Comparison of ENCODE assay signal across 18 cellular contexts in the genomic region with DNA sequence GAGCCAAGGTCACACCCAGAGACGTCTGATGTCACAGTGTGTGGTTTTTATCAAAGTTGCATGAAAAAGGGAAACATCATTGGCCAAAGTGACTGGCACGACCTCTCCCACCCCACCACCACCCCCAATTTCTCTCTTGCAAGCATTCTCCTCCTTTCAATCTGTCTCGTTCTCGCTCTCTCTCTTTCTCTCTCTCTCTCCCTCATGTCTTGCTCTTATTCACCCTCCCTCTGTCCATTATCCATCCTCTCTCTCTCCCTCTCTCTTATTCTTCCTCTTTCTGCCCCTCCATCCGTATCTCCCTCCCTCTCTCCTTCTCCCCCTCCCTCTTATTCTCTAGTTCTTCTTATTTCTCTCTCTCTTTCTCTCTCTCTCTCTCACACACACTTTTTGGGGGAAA. TPM values are rescaled to one million over a fixed set of nuclear protein-coding genes. Genes with fewer than 3 reads are reported as not detected.
DNase-seq lines count a peak whose midpoint lies in the region; ATAC-seq and TF ChIP-seq lines count a peak whose summit lies in the region.
"Had no signal": no experiment of that assay in that cellular context is flagged by ENCODE, and none has a peak within 500 bp of the region (broad histone marks: within the 10 kb centered on the region; RNA-seq: fewer than 3 reads in every experiment).

No MANE protein-coding gene starts in this region.

- CTCF ChIA-PET in naive thymus-derived CD4-positive, alpha-beta T cell (lab: Charles Lee): interaction anchor here (0.6 kb wide), 1 partner anchor 68 kb away, joined by 3 read pairs; no protein-coding TSS in a partner anchor

- no peaks in the 10 kb centered on the region for H3K9me3 Mint-ChIP-seq in endodermal cell
- H3K9me3 Mint-ChIP-seq in naive thymus-derived CD4-positive, alpha-beta T cell: no peaks in the 10 kb centered on the region
- H3K9me3 Mint-ChIP-seq: CD8-positive, alpha-beta T cell had no signal

- H3K36me3 Mint-ChIP-seq in T-helper 17 cell (ENCODE audit: low read depth): peaks cover 3% of the 10 kb centered on the region
- H3K36me3 Mint-ChIP-seq in endodermal cell (ENCODE audit: low read depth): peaks cover 23% of the 10 kb centered on the region
- H3K36me3 Mint-ChIP-seq in naive thymus-derived CD4-positive, alpha-beta T cell: no peaks in the 10 kb centered on the region
- H3K36me3 Mint-ChIP-seq: CD8-positive, alpha-beta T cell had no signal

- H3K36me3 ChIP-seq in BLaER1: no peaks in the 10 kb centered on the region
- no peaks in the 10 kb centered on the region for H3K36me3 ChIP-seq in endodermal cell (ENCODE audit: control insufficient read depth, insufficient read depth, low read length)
- no peaks in the 10 kb centered on the region for H3K36me3 ChIP-seq in naive thymus-derived CD4-positive, alpha-beta T cell (ENCODE audit: control insufficient read depth in 2 of 3, insufficient read depth in 3 of 3, low read length in 3 of 3)

- no peak for DNase-seq in T-helper 17 cell
- DNase-seq in endodermal cell: no peak
- DNase-seq in naive thymus-derived CD4-positive, alpha-beta T cell: no peak
- DNase-seq in hippocampal formation (lab: John Stamatoyannopoulos, UW): no peak
- no peak for DNase-seq in COLO829 (ENCODE audit: low spot score)
- no peak for DNase-seq in DMS153 (lab: John Stamatoyannopoulos, UW)
- DNase-seq: AML-193; CD8-positive, alpha-beta T cell; COR-L47; DMS 273 treated with DMSO at 0.1 percent for 48 hours; GOT3 had no signal

- ATAC-seq in T-helper 17 cell (no peak), GM18907 (IDR thresholded peaks at IDR 0.05; ENCODE audit: unreplicated experiment) (no peak)
- peak; percentile 27 for ATAC-seq in naive thymus-derived CD4-positive, alpha-beta T cell
- ATAC-seq: A549; CD8-positive, alpha-beta T cell; HCT116; HepG2 had no signal

- peak overlapping the region; percentile 5 for H3K4me3 Mint-ChIP-seq in T-helper 17 cell
- no peak overlapping the region for H3K4me3 Mint-ChIP-seq in endodermal cell
- no peak overlapping the region for H3K4me3 Mint-ChIP-seq in naive thymus-derived CD4-positive, alpha-beta T cell
- H3K4me3 Mint-ChIP-seq: CD8-positive, alpha-beta T cell; IgD-negative memory B cell had no signal

- H3K4me3 ChIP-seq in BLaER1: no peak overlapping the region
- no peak overlapping the region for H3K4me3 ChIP-seq in endodermal cell (ENCODE audit: low read length)
- no peak overlapping the region for H3K4me3 ChIP-seq in naive thymus-derived CD4-positive, alpha-beta T cell (ENCODE audit: low read length)
- H3K4me3 ChIP-seq: A549 had no signal

- H3K27ac ChIP-seq in BLaER1 (no peak overlapping the region), endodermal cell (ENCODE audit: low read depth, low read length) (peak overlapping the region; percentile 60)
- no peak overlapping the region for H3K27ac ChIP-seq in naive thymus-derived CD4-positive, alpha-beta T cell (ENCODE audit: low read depth, low read length)
- H3K27ac ChIP-seq: 22Rv1, A549 had no signal

- peak overlapping the region; percentile 39 for H3K4me2 ChIP-seq in BLaER1
- H3K4me2 ChIP-seq: A549 had no signal

- no peak overlapping the region for H3K9ac ChIP-seq in BLaER1
- H3K9ac ChIP-seq in endodermal cell (ENCODE audit: extremely low read depth, low read length, poor library complexity, severe bottlenecking): no peak overlapping the region

- H3K27me3 ChIP-seq in BLaER1: no peaks in the 10 kb centered on the region
- no peaks in the 10 kb centered on the region for H3K27me3 ChIP-seq in endodermal cell (ENCODE audit: control insufficient read depth, insufficient read depth, low read length, poor library complexity, severe bottlenecking)
- no peaks in the 10 kb centered on the region for H3K27me3 ChIP-seq in naive thymus-derived CD4-positive, alpha-beta T cell (ENCODE audit: control insufficient read depth in 2 of 2, insufficient read depth in 2 of 2, low read length in 2 of 2)

- H3K27ac Mint-ChIP-seq in T-helper 17 cell (no peak overlapping the region), endodermal cell (no peak overlapping the region)
- H3K27ac Mint-ChIP-seq in naive thymus-derived CD4-positive, alpha-beta T cell: no peak overlapping the region
- H3K27ac Mint-ChIP-seq: CD8-positive, alpha-beta T cell; IgD-negative memory B cell had no signal

- no peaks in the 10 kb centered on the region for H4K20me1 ChIP-seq in BLaER1

- H3K4me1 ChIP-seq in BLaER1 (peaks cover 21% of the 10 kb centered on the region), endodermal cell (ENCODE audit: control insufficient read depth, insufficient read depth, low read length) (no peaks in the 10 kb centered on the region)
- no peaks in the 10 kb centered on the region for H3K4me1 ChIP-seq in naive thymus-derived CD4-positive, alpha-beta T cell (ENCODE audit: control insufficient read depth in 2 of 2, insufficient read depth in 2 of 2, low read length in 2 of 2)
- H3K4me1 ChIP-seq: A549 had no signal

- intact Hi-C loops in naive thymus-derived CD4-positive, alpha-beta T cell (cut with micrococcal nuclease): no loop called here

- POLR2A ChIA-PET in naive thymus-derived CD4-positive, alpha-beta T cell (lab: Charles Lee): no interaction called here

- H3K9me3 ChIP-seq in BLaER1 (no peaks in the 10 kb centered on the region), T-helper 17 cell (ENCODE audit: control insufficient read depth, low read length, poor library complexity, severe bottlenecking) (no peaks in the 10 kb centered on the region), endodermal cell (ENCODE audit: control insufficient read depth, low read length) (no peaks in the 10 kb centered on the region)
- H3K9me3 ChIP-seq in naive thymus-derived CD4-positive, alpha-beta T cell (ENCODE audit: control insufficient read depth in 2 of 3, low read length in 3 of 3): no peaks in the 10 kb centered on the region
- H3K9me3 ChIP-seq: A549 had no signal

- no peak for TF ChIP-seq CTCF in endodermal cell (conservative IDR thresholded peaks at IDR 0.05)

- WGBS in endodermal cell (ENCODE audit: insufficient coverage in 1 of 2, insufficient read length in 1 of 2), 2 experiments: 80 to 85% methylated on average over 4 to 5 of the region's 5 CpGs

- H3K27me3 Mint-ChIP-seq in T-helper 17 cell: peaks cover 16% of the 10 kb centered on the region
- H3K27me3 Mint-ChIP-seq in endodermal cell (ENCODE audit: insufficient read depth): peaks cover 2% of the 10 kb centered on the region
- peaks cover 0 to 18% (median 0%) of the 10 kb centered on the region in 5 donors for H3K27me3 Mint-ChIP-seq in naive thymus-derived CD4-positive, alpha-beta T cell

- H3K4me1 Mint-ChIP-seq in T-helper 17 cell (no peaks in the 10 kb centered on the region), endodermal cell (peaks cover 5% of the 10 kb centered on the region)
- peaks cover 0 to 4% (median 0%) of the 10 kb centered on the region in 7 donors for H3K4me1 Mint-ChIP-seq in naive thymus-derived CD4-positive, alpha-beta T cell
- H3K4me1 Mint-ChIP-seq: IgD-negative memory B cell had no signal

RNA-seq across cellular contexts. Expression of a gene that starts 40.5 kb away (rescaled TPM):
- under 1 TPM; 0.40 to 0.42 TPM for total RNA-seq in T-helper 17 cell
- total RNA-seq in endodermal cell: 10 to 100 TPM in 1 of 2 donors, 1 to 10 TPM in 1; 4.4 to 17.8 TPM
- polyA plus RNA-seq in endodermal cell (2013, experiment 1 of 2): 41.5 TPM
- 44.1 TPM for polyA plus RNA-seq in endodermal cell (2013, experiment 2 of 2)
- 1 to 10 TPM in 2 of 5 experiments, under 1 TPM in 3; 0.16 to 3.8 (median 0.38) TPM for total RNA-seq in naive thymus-derived CD4-positive, alpha-beta T cell
- not detected for polyA plus RNA-seq in naive thymus-derived CD4-positive, alpha-beta T cell
- total RNA-seq: HepG2 had no signal
- polyA plus RNA-seq: IgD-negative memory B cell had no signal
